ENCODE assay signal across 1 cellular context in genomic region chr1:9553736-9554144, GRCh38.
A peak's percentile ranks its signal among the peaks of the same experiment; 100 is the strongest.
TF ChIP-seq lines count a peak whose summit lies in the region.

No MANE protein-coding gene starts in this region.

TF ChIP-seq in HepG2, 621 proteins besides CTCF, POLR2A, EP300 and RAD21 (continued from another document and continues in another):
- TF ChIP-seq ELK4 (CRISPR knock-in tag; IDR thresholded peaks at IDR 0.05; ENCODE audit: borderline replicate concordance) (no peak), ZNF207 (IDR thresholded peaks at IDR 0.05; ENCODE audit: borderline replicate concordance) (no peak), EZH2 (conservative IDR thresholded peaks at IDR 0.05; ENCODE audit: low read depth, low read length) (no peak), ZNF629 (CRISPR knock-in tag; conservative IDR thresholded peaks at IDR 0.05) (0 out of 2 replicates have a peak, but pooled peaks have one; percentile 12), ZNF431 (CRISPR knock-in tag; IDR thresholded peaks at IDR 0.05; ENCODE audit: borderline replicate concordance, low read depth) (no peak; the same call in 1 of the 2 replicates), ZNF407 (CRISPR knock-in tag; IDR thresholded peaks at IDR 0.05; ENCODE audit: not compliant biosample characterization) (no peak), NFE2L1 (CRISPR knock-in tag; IDR thresholded peaks at IDR 0.05; ENCODE audit: borderline replicate concordance) (no peak), AHR (CRISPR knock-in tag; IDR thresholded peaks at IDR 0.05) (no peak; the same call in 1 of the 2 replicates), GABPA (IDR thresholded peaks at IDR 0.05; ENCODE audit: low read depth, low read length) (no peak), GABPA (CRISPR knock-in tag; IDR thresholded peaks at IDR 0.05; ENCODE audit: low read depth) (no peak), HMGXB4 (CRISPR knock-in tag; IDR thresholded peaks at IDR 0.05; ENCODE audit: borderline replicate concordance in 1 of 2, low read depth in 1 of 2) (peak in 1 of 2 experiments; percentile 42; a peak in 1 of 4 replicates), ZNF441 (CRISPR knock-in tag; IDR thresholded peaks at IDR 0.05; ENCODE audit: borderline replicate concordance) (peak; percentile 47; the same call in 1 of the 2 replicates), MAZ (IDR thresholded peaks at IDR 0.05; ENCODE audit: borderline replicate concordance, low read depth, low read length) (no peak), MAZ (CRISPR knock-in tag; IDR thresholded peaks at IDR 0.05; ENCODE audit: low read depth) (0 out of 2 replicates have a peak, but pooled peaks have one; percentile 39), ZNF432 (CRISPR knock-in tag; IDR thresholded peaks at IDR 0.05; ENCODE audit: borderline replicate concordance) (no peak), ZNF605 (CRISPR knock-in tag; IDR thresholded peaks at IDR 0.05) (peak; percentile 73; the same call in 1 of the 2 replicates), AFF4 (CRISPR knock-in tag; IDR thresholded peaks at IDR 0.05) (peak; percentile 34; the same call in 1 of the 2 replicates), KDM6A (CRISPR knock-in tag; IDR thresholded peaks at IDR 0.05; ENCODE audit: low read depth) (peak; percentile 92; the same call in 1 of the 2 replicates), PRDM4 (CRISPR knock-in tag; IDR thresholded peaks at IDR 0.05; ENCODE audit: borderline replicate concordance) (peak; percentile 34; the same call in 1 of the 2 replicates), ATAD3A (CRISPR knock-in tag; IDR thresholded peaks at IDR 0.05) (no peak), ZNF383 (CRISPR knock-in tag; IDR thresholded peaks at IDR 0.05; ENCODE audit: borderline replicate concordance) (no peak), CREBL2 (CRISPR knock-in tag; IDR thresholded peaks at IDR 0.05; ENCODE audit: borderline replicate concordance) (no peak), RXRB (CRISPR knock-in tag; IDR thresholded peaks at IDR 0.05; ENCODE audit: borderline replicate concordance) (peak; percentile 97), ZNF468 (CRISPR knock-in tag; IDR thresholded peaks at IDR 0.05) (no peak), MAX (IDR thresholded peaks at IDR 0.05) (peak; percentile 91), ZNF556 (CRISPR knock-in tag; IDR thresholded peaks at IDR 0.05; ENCODE audit: borderline replicate concordance) (no peak), MED8 (CRISPR knock-in tag; IDR thresholded peaks at IDR 0.05; ENCODE audit: insufficient replicate concordance) (peak; percentile 93), ATF7 (IDR thresholded peaks at IDR 0.05) (peak; percentile 57), ATF7 (CRISPR knock-in tag; IDR thresholded peaks at IDR 0.05) (peak; percentile 84; the same call in 1 of the 2 replicates), NR3C1 (CRISPR knock-in tag; IDR thresholded peaks at IDR 0.05) (no peak), HDAC2 (CRISPR knock-in tag; IDR thresholded peaks at IDR 0.05) (peak; percentile 98), DZIP1 (CRISPR knock-in tag; IDR thresholded peaks at IDR 0.05) (no peak), ZNF776 (CRISPR knock-in tag; IDR thresholded peaks at IDR 0.05) (no peak), PAF1 (CRISPR knock-in tag; IDR thresholded peaks at IDR 0.05) (0 out of 2 replicates have a peak, but pooled peaks have one; percentile 54), ZMAT5 (CRISPR knock-in tag; IDR thresholded peaks at IDR 0.05; ENCODE audit: borderline replicate concordance, low read depth) (no peak), CEBPB (IDR thresholded peaks at IDR 0.05; ENCODE audit: borderline replicate concordance, low read depth, low read length) (peak; percentile 97), KLF6 (CRISPR knock-in tag; IDR thresholded peaks at IDR 0.05) (peak; percentile 79; the same call in 1 of the 2 replicates), LCORL (IDR thresholded peaks at IDR 0.05) (0 out of 2 replicates have a peak, but pooled peaks have one; percentile 9), LCORL (CRISPR knock-in tag; IDR thresholded peaks at IDR 0.05) (peak; percentile 95), MIER2 (CRISPR knock-in tag; IDR thresholded peaks at IDR 0.05) (no peak; the same call in 1 of the 2 replicates)
